In genomic region chr4:140943486-140943885, GRCh38 we compare ENCODE assay signal across 20 cellular contexts.
DNase-seq lines count a peak whose midpoint lies in the region; ATAC-seq and TF ChIP-seq lines count a peak whose summit lies in the region.
"Had no signal": no experiment of that assay in that cellular context is flagged by ENCODE, and none has a peak within 500 bp of the region (broad histone marks: within the 10 kb centered on the region; RNA-seq: fewer than 3 reads in every experiment).

No MANE protein-coding gene starts in this region.

- TF ChIP-seq CTCF in fibroblast of mammary gland (conservative IDR thresholded peaks at IDR 0.05; ENCODE audit: control insufficient read depth, insufficient read depth, low read depth, low read length) = no peak

- ATAC-seq in GM21360 (IDR thresholded peaks at IDR 0.05; ENCODE audit: unreplicated experiment) (no peak), HG03457 (IDR thresholded peaks at IDR 0.05; ENCODE audit: unreplicated experiment) (no peak)
- ATAC-seq: activated CD4-positive, CD25-positive, alpha-beta regulatory T cell treated with anti-CD3 and anti-CD28 coated beads, Interleukin-2, amount 50 U/mL, for 24 hours; activated CD8-positive, alpha-beta memory T cell treated with anti-CD3 and anti-CD28 coated beads, Interleukin-2, amount 10 ng/mL, durations not matched to agents 7 days and 5 days; activated naive CD8-positive, alpha-beta T cell treated with anti-CD3 and anti-CD28 coated beads, Interleukin-2, amount 50 U/mL, for 24 hours; right lobe of liver had no signal

- DNase-seq in AG20443 (ENCODE audit: low spot score) (peak; percentile 50), NCI-H226 (peak; percentile 70), fibroblast of mammary gland (ENCODE audit: low read depth) (peak; percentile 61), non-pigmented ciliary epithelial cell (ENCODE audit: low read depth) (peak; percentile 72), DMS 273 (lab: John Stamatoyannopoulos, UW; ENCODE audit: unreplicated experiment) (no peak), putamen (ENCODE audit: low spot score) (no peak)
- DNase-seq: activated CD8-positive, alpha-beta memory T cell treated with anti-CD3 and anti-CD28 coated beads, Interleukin-2, amount 10 ng/mL, durations not matched to agents 7 days and 5 days; activated naive CD8-positive, alpha-beta T cell treated with anti-CD3 and anti-CD28 coated beads, Interleukin-2, amount 50 U/mL, for 24 hours; CD8-positive, alpha-beta memory T cell; endodermal cell; mammary epithelial cell; NCI-H2081; NCI-H526 treated with DMSO at 0.1 percent for 48 hours; OCI-M1; right lobe of liver; T1000; uterus had no signal

- H3K4me3 ChIP-seq in fibroblast of mammary gland (ENCODE audit: control insufficient read depth, low read depth, low read length) = no peak overlapping the region
- H3K4me3 ChIP-seq: right lobe of liver, uterus had no signal

Comparison
In these comparisons a context has a peak if more than half of its experiments do, and no peak if none do; other contexts are left out.
1. DNase-seq: peak in AG20443 (single experiment), NCI-H226 (single experiment), fibroblast of mammary gland (single experiment) and non-pigmented ciliary epithelial cell (single experiment); none in DMS 273 (single experiment) and putamen (single experiment).